Comparison of ENCODE assay signal across 9 cellular contexts in the genomic region with DNA sequence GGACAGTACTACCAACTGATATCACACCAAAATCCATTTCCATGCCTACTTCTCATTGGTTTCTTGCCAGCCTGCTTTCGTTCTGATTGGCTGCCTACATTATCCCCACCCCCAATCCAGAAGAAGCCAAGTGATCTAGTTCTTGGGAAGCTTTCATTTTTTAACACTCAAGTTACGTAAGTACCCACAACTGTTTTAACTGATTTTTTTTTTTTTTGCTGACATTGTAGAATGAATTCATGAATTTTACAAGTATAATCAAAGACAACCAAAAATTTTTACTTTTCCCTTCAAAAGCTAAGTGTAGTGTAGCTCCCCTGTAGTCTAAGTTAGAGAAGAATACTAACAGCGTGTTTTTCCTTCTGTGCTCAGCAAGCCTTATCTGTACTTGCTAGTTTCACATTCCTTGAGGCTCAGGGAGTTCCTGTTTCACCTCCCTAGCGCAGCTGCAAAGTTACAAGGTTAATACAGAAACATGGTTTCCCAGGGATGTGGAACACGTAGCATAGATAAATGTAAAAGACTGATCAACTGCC. TPM values are rescaled to one million over a fixed set of nuclear protein-coding genes. Genes with fewer than 3 reads are reported as not detected.
DNase-seq lines count a peak whose midpoint lies in the region; ATAC-seq, FAIRE-seq and TF ChIP-seq lines count a peak whose summit lies in the region.
"Had no signal": no experiment of that assay in that cellular context is flagged by ENCODE, and none has a peak within 500 bp of the region (broad histone marks: within the 10 kb centered on the region; RNA-seq: fewer than 3 reads in every experiment).

A gene with protein sequence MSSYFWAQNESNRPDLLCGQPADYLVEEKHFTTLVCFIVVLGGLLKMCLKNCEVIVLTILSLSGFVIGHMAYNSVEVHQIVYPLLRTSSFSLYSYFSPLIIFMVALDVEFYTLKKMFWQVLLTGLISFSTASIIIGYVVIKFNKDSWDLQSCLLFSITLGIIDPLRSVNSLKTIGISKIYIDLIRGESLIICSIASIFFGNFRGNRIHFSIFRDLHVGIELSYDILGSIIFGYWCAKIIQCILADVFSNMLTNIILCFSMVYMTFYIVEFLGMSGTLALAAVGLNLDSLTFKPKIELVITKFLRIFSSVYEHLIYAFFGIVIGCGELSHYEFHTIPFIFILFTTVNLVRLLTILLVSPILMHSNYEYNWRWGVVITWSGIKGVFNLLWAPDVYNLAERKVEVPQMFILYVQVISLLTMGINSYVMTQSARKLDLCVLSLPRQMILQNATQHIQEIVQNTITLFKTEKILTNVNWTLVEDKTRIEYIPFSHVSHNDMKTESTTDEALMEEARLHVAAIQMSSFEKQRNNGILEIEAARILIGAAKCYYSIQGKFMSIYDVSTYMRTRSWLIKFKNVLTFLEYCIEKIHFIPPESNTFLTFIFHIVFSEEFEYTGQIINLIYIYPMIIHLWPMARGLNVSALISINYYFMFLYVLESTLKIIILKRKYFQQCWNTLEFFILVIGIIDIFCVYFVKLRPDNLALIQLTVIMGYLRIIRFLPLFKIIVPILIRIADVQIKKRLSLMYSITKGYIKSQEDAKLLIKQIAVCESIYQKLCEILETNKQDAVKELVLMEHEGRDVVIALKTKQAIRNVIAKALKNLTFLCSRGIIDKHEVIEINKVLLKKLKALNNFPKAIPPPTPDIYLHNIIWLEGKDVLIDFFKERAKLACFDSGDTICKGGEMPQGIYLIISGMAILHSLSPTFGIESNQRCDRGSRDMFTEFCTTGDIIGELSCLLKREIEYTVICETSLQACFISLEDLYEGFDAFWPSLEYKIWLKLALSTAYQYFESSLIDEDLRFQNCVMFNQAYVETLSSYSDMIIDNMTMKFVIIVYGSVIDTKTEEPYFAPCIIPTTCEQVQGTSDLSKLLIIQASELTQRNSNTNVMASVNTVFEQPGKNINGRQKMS (minus strand): TSS at position 17 of the 536 bp plus-strand sequence. CDS start 1,296 bp downstream, outside the sequence.

- no peak within 1 kb of the TSS for H3K4me3 ChIP-seq in bronchial epithelial cell (ENCODE audit: low read depth, low read length)

- DNase-seq in M059J (ENCODE audit: low read depth) (peak; percentile 7), bronchial epithelial cell (ENCODE audit: low read depth) (peak; percentile 36), left kidney (ENCODE audit: low read depth, low spot score) (peak; percentile 26), stromal cell of bone marrow (ENCODE audit: low read depth) (peak; percentile 3), LoVo (ENCODE audit: low spot score) (no peak), NCI-H524 (lab: John Stamatoyannopoulos, UW) (no peak)
- no peak for DNase-seq in activated CD4-positive, alpha-beta T cell treated with anti-CD3 and anti-CD28 coated beads for 1 hour

- no peak for FAIRE-seq in bronchial epithelial cell (lab: Jason Lieb, UNC)

- H3K27me3 ChIP-seq in bronchial epithelial cell (ENCODE audit: control insufficient read depth, insufficient read depth, low read length): no peaks in the 10 kb centered on the region

- no peaks in the 10 kb centered on the region for H3K36me3 ChIP-seq in bronchial epithelial cell (ENCODE audit: control insufficient read depth, insufficient read depth, low read length)

- no peak for TF ChIP-seq CTCF in bronchial epithelial cell (IDR thresholded peaks at IDR 0.05; ENCODE audit: insufficient read depth, low read length, severe bottlenecking)

- ATAC-seq in GM18520 (IDR thresholded peaks at IDR 0.05; ENCODE audit: unreplicated experiment): no peak

RNA-seq across cellular contexts. Expression of the gene that starts here (rescaled TPM):
- total RNA-seq in M059J (2014; rRNA removed; shearing (Covaris generic)): not detected in 2 replicates
- not detected in 2 replicates for total RNA-seq in bronchial epithelial cell
- total RNA-seq: ureter had no signal

Comparison
In these comparisons a context has a peak if more than half of its experiments do, and no peak if none do; other contexts are left out.
1. Peak in DNase-seq in M059J; RNA of the gene not detected or under 1 TPM.
2. Peak in DNase-seq in bronchial epithelial cell; RNA of the gene not detected or under 1 TPM.
3. DNase-seq: peak in left kidney (single experiment) and stromal cell of bone marrow (single experiment); none in LoVo (single experiment), activated CD4-positive, alpha-beta T cell treated with anti-CD3 and anti-CD28 coated beads for 1 hour (single experiment) and NCI-H524 (0 of 2).